Comparison of ENCODE assay signal across 8 cellular contexts in genomic region chr10:44960098-44960480, GRCh38. TPM values are rescaled to one million over a fixed set of nuclear protein-coding genes. Genes with fewer than 3 reads are reported as not detected.
DNase-seq lines count a peak whose midpoint lies in the region; ATAC-seq and TF ChIP-seq lines count a peak whose summit lies in the region.

No MANE protein-coding gene starts in this region.

- TF ChIP-seq POLR2A in NB4 (IDR thresholded peaks at IDR 0.05; ENCODE audit: extremely low read depth, insufficient read length) = no peak

- H3K9me3 ChIP-seq in BE2C = no peaks in the 10 kb centered on the region

- H3K9me3 Mint-ChIP-seq in dendritic cell treated with granulocyte-macrophage colony-stimulating factor and Interleukin-4, amounts not matched to agents 40 ng/mL and 50 ng/mL, for 4 days = no peaks in the 10 kb centered on the region
- peaks cover 0 to 3% (median 0%) of the 10 kb centered on the region in 9 donors for H3K9me3 Mint-ChIP-seq in naive thymus-derived CD8-positive, alpha-beta T cell

- peaks cover 81% of the 10 kb centered on the region for H3K4me1 Mint-ChIP-seq in dendritic cell treated with granulocyte-macrophage colony-stimulating factor and Interleukin-4, amounts not matched to agents 40 ng/mL and 50 ng/mL, for 4 days (ENCODE audit: low read depth)
- H3K4me1 Mint-ChIP-seq in naive thymus-derived CD8-positive, alpha-beta T cell = peaks cover 16 to 68% (median 36%) of the 10 kb centered on the region in 4 donors

- DNase-seq in BE2C = no peak
- DNase-seq in NB4 (ENCODE audit: low read depth) = no peak
- DNase-seq in naive thymus-derived CD8-positive, alpha-beta T cell = no peak
- no peak for DNase-seq in iPS-NIHi7 (ENCODE audit: extremely low spot score)
- no peak for DNase-seq in DMS79 treated with DMSO at 0.1 percent for 48 hours (lab: John Stamatoyannopoulos, UW)
- DNase-seq in C1 segment of cervical spinal cord (lab: John Stamatoyannopoulos, UW) = no peak
- no peak for DNase-seq in NCI-H1436 (lab: John Stamatoyannopoulos, UW)

- peak overlapping the region; percentile 96 for H3K4me3 Mint-ChIP-seq in dendritic cell treated with granulocyte-macrophage colony-stimulating factor and Interleukin-4, amounts not matched to agents 40 ng/mL and 50 ng/mL, for 4 days
- peak overlapping the region; percentile 71 to 92 (median 88) for H3K4me3 Mint-ChIP-seq in naive thymus-derived CD8-positive, alpha-beta T cell

- TF ChIP-seq CTCF in BE2C (IDR thresholded peaks at IDR 0.05; ENCODE audit: low read depth, low read length) (no peak), NB4 (IDR thresholded peaks at IDR 0.05; ENCODE audit: low read depth, low read length) (no peak)

- H3K4me3 ChIP-seq in BE2C (ENCODE audit: low read depth, low read length) = peak overlapping the region; percentile 53
- H3K4me3 ChIP-seq in NB4 (ENCODE audit: low read depth, low read length) = peak overlapping the region; percentile 86

- H3K27me3 ChIP-seq in BE2C = no peaks in the 10 kb centered on the region

- no peak for ATAC-seq in naive thymus-derived CD8-positive, alpha-beta T cell

- H3K36me3 ChIP-seq in BE2C = no peaks in the 10 kb centered on the region

- H3K36me3 Mint-ChIP-seq in dendritic cell treated with granulocyte-macrophage colony-stimulating factor and Interleukin-4, amounts not matched to agents 40 ng/mL and 50 ng/mL, for 4 days (ENCODE audit: low read depth) = peaks cover 89% of the 10 kb centered on the region
- peaks cover 0 to 13% (median 13%) of the 10 kb centered on the region in 3 donors for H3K36me3 Mint-ChIP-seq in naive thymus-derived CD8-positive, alpha-beta T cell

- POLR2A ChIA-PET in naive thymus-derived CD8-positive, alpha-beta T cell (lab: Charles Lee) = interaction anchor here (1.4 to 3.7 kb wide), 2 partner anchors 40 to 47 kb away, joined by 7 to 14 read pairs; partner anchors contain the start of gene ZNF22

- intact Hi-C loops in dendritic cell treated with granulocyte-macrophage colony-stimulating factor and Interleukin-4, amounts not matched to agents 40 ng/mL and 50 ng/mL, for 4 days (cut with micrococcal nuclease) = no loop called here

- H3K27me3 Mint-ChIP-seq in dendritic cell treated with granulocyte-macrophage colony-stimulating factor and Interleukin-4, amounts not matched to agents 40 ng/mL and 50 ng/mL, for 4 days = no peaks in the 10 kb centered on the region
- peaks cover 0 to 9% (median 0%) of the 10 kb centered on the region in 5 donors for H3K27me3 Mint-ChIP-seq in naive thymus-derived CD8-positive, alpha-beta T cell

- H3K27ac Mint-ChIP-seq in dendritic cell treated with granulocyte-macrophage colony-stimulating factor and Interleukin-4, amounts not matched to agents 40 ng/mL and 50 ng/mL, for 4 days = peak overlapping the region; percentile 88
- H3K27ac Mint-ChIP-seq in naive thymus-derived CD8-positive, alpha-beta T cell = peak overlapping the region in 3 of 10 donors; percentile 21 to 89 (median 57)

- H3K4me1 ChIP-seq in BE2C = peaks cover 12% of the 10 kb centered on the region; the same call in 1 of the 2 replicates

RNA-seq across cellular contexts. Expression of gene RASSF4, which starts 0.5 kb away (rescaled TPM):
- polyA plus RNA-seq in BE2C (2012; ENCODE audit: insufficient read depth, insufficient read length, low read depth) = 9.3 TPM
- total RNA-seq in naive thymus-derived CD8-positive, alpha-beta T cell = 1 to 10 TPM in 1 of 2 experiments, under 1 TPM in 1; 0.88 to 1.8 TPM
- polyA plus RNA-seq in naive thymus-derived CD8-positive, alpha-beta T cell = 1 to 10 TPM in 2 of 3 donors, under 1 TPM in 1; 0.40 to 1.7 (median 1.0) TPM

RNA-seq across cellular contexts. Expression of gene DEPP1, which starts 18.5 kb away (rescaled TPM):
- polyA plus RNA-seq in BE2C (2012; ENCODE audit: insufficient read depth, insufficient read length, low read depth) = 7.4 TPM
- not detected for total RNA-seq in naive thymus-derived CD8-positive, alpha-beta T cell
- polyA plus RNA-seq in naive thymus-derived CD8-positive, alpha-beta T cell = not detected

RNA-seq across cellular contexts. Expression of gene ZNF22, which starts 40.6 kb away (rescaled TPM):
- 46.3 TPM for polyA plus RNA-seq in BE2C (2012; ENCODE audit: insufficient read depth, insufficient read length, low read depth)
- total RNA-seq in naive thymus-derived CD8-positive, alpha-beta T cell = 10 to 100 TPM; 46.3 to 47.0 TPM
- polyA plus RNA-seq in naive thymus-derived CD8-positive, alpha-beta T cell = 10 to 100 TPM; 54.1 to 62.3 (median 58.7) TPM

RNA-seq across cellular contexts. Expression of gene TMEM72, which starts 49.0 kb away (rescaled TPM):
- polyA plus RNA-seq in BE2C (2012; ENCODE audit: insufficient read depth, insufficient read length, low read depth) = not detected
- total RNA-seq in naive thymus-derived CD8-positive, alpha-beta T cell = not detected
- polyA plus RNA-seq in naive thymus-derived CD8-positive, alpha-beta T cell = not detected
